ENCODE assay signal across 1 cellular context in genomic region chr2:168328421-168328820, GRCh38.
TF ChIP-seq lines count a peak whose summit lies in the region.

No MANE protein-coding gene starts in this region.

TF ChIP-seq in HepG2, 621 proteins besides CTCF, POLR2A, EP300 and RAD21 (continued from another document):
- 0 out of 2 replicates have a peak, but pooled peaks have one; percentile 34 for TF ChIP-seq NRL (CRISPR knock-in tag; IDR thresholded peaks at IDR 0.05; ENCODE audit: borderline replicate concordance)
- TF ChIP-seq ZNF205 (CRISPR knock-in tag; IDR thresholded peaks at IDR 0.05), result no peak
- no peak for TF ChIP-seq IKZF4 (CRISPR knock-in tag; IDR thresholded peaks at IDR 0.05; ENCODE audit: borderline replicate concordance, low read depth, not compliant biosample characterization)
- no peak for TF ChIP-seq ZNF670 (CRISPR knock-in tag; IDR thresholded peaks at IDR 0.05; ENCODE audit: borderline replicate concordance)
- TF ChIP-seq ERF (CRISPR knock-in tag; IDR thresholded peaks at IDR 0.05), result no peak
- no peak for TF ChIP-seq PRPF4 (IDR thresholded peaks at IDR 0.05; ENCODE audit: low read depth, low read length, poor library complexity, severe bottlenecking)
- no peak for TF ChIP-seq ZNF605 (CRISPR knock-in tag; IDR thresholded peaks at IDR 0.05)
- no peak for TF ChIP-seq CERS6 (CRISPR knock-in tag; IDR thresholded peaks at IDR 0.05)
- peak; percentile 41; the same call in 1 of the 2 replicates for TF ChIP-seq ZNF318 (CRISPR knock-in tag; IDR thresholded peaks at IDR 0.05)
- no peak for TF ChIP-seq ZNF747 (CRISPR knock-in tag; IDR thresholded peaks at IDR 0.05; ENCODE audit: borderline replicate concordance)
- no peak for TF ChIP-seq GATA4 (IDR thresholded peaks at IDR 0.05; ENCODE audit: borderline replicate concordance, low read depth)
- TF ChIP-seq AGO1 (IDR thresholded peaks at IDR 0.05; ENCODE audit: low read depth, low read length, poor library complexity, severe bottlenecking), result no peak
- TF ChIP-seq CENPX (CRISPR knock-in tag; IDR thresholded peaks at IDR 0.05), result no peak
- TF ChIP-seq NCOR1 (IDR thresholded peaks at IDR 0.05; ENCODE audit: borderline replicate concordance, low read length), result no peak
- no peak for TF ChIP-seq HNF4G (IDR thresholded peaks at IDR 0.05; ENCODE audit: borderline replicate concordance, low read depth, low read length)
- no peak for TF ChIP-seq HNF4G (CRISPR knock-in tag; IDR thresholded peaks at IDR 0.05; ENCODE audit: borderline replicate concordance, low read depth)
- no peak for TF ChIP-seq ATF4 (CRISPR knock-in tag; IDR thresholded peaks at IDR 0.05)
- no peak for TF ChIP-seq MLX (CRISPR knock-in tag; IDR thresholded peaks at IDR 0.05)
- TF ChIP-seq THAP9 (CRISPR knock-in tag; IDR thresholded peaks at IDR 0.05; ENCODE audit: borderline replicate concordance), result no peak
- TF ChIP-seq ZNF841 (CRISPR knock-in tag; IDR thresholded peaks at IDR 0.05; ENCODE audit: borderline replicate concordance), result no peak
- no peak for TF ChIP-seq NKX3-1 (CRISPR knock-in tag; IDR thresholded peaks at IDR 0.05)
- TF ChIP-seq KLF11 (CRISPR knock-in tag; IDR thresholded peaks at IDR 0.05), result no peak
- TF ChIP-seq ZNF331 (CRISPR knock-in tag; IDR thresholded peaks at IDR 0.05), result no peak
- TF ChIP-seq ZNF280B (CRISPR knock-in tag; IDR thresholded peaks at IDR 0.05; ENCODE audit: borderline replicate concordance), result 0 out of 2 replicates have a peak, but pooled peaks have one; percentile 38
- no peak for TF ChIP-seq PLRG1 (conservative IDR thresholded peaks at IDR 0.05)
- TF ChIP-seq STAG1 (CRISPR knock-in tag; IDR thresholded peaks at IDR 0.05), result peak; percentile 68
- no peak for TF ChIP-seq GATAD2A (CRISPR knock-in tag; IDR thresholded peaks at IDR 0.05)
- TF ChIP-seq BATF2 (CRISPR knock-in tag; IDR thresholded peaks at IDR 0.05), result no peak
- TF ChIP-seq PAF1 (CRISPR knock-in tag; IDR thresholded peaks at IDR 0.05), result no peak
- TF ChIP-seq CCAR2 (optimal IDR thresholded peaks at IDR 0.05; ENCODE audit: low read depth, low read length), result no peak
